ENCODE assay signal across 1 cellular context in the genomic region with DNA sequence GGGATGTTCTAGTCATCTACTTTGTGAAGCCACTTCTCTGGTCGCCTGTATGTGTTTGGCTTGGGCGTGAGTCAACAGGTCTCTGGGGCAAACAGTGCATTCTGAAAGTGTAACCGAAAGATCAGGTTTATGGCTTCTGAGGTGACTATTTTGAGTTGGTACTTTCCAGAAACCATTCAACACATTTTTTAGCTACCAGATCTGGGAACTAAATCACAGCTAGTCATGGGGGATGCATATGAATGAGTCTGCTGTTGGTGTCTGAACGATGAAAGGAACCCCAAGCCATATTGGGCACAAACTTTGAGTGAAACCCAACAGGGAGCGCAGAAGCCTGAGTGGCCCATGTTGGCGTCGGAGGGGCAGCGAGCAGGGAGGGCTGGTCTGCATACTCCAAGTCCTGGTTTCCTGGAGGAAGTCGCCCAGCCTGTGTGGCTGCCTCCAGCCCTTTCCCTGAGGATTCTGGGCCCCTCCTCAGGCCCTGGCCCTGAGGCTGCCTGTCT.
A peak's percentile ranks its signal among the peaks of the same experiment; 100 is the strongest.
TF ChIP-seq lines count a peak whose summit lies in the region.

No MANE protein-coding gene starts in this region.

TF ChIP-seq in GM12878, 131 proteins besides CTCF, POLR2A, EP300 and RAD21 (continued from another document and continues in another):
- no peak for TF ChIP-seq E2F8 (IDR thresholded peaks at IDR 0.05; ENCODE audit: low read depth, partially characterized antibody)
- TF ChIP-seq, protein P1, sequence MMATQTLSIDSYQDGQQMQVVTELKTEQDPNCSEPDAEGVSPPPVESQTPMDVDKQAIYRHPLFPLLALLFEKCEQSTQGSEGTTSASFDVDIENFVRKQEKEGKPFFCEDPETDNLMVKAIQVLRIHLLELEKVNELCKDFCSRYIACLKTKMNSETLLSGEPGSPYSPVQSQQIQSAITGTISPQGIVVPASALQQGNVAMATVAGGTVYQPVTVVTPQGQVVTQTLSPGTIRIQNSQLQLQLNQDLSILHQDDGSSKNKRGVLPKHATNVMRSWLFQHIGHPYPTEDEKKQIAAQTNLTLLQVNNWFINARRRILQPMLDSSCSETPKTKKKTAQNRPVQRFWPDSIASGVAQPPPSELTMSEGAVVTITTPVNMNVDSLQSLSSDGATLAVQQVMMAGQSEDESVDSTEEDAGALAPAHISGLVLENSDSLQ (IDR thresholded peaks at IDR 0.05): no peak
- no peak for TF ChIP-seq HCFC1 (IDR thresholded peaks at IDR 0.05; ENCODE audit: low read length)
- peak; percentile 84 for TF ChIP-seq SMARCA5 (IDR thresholded peaks at IDR 0.05)
- TF ChIP-seq, protein P2, sequence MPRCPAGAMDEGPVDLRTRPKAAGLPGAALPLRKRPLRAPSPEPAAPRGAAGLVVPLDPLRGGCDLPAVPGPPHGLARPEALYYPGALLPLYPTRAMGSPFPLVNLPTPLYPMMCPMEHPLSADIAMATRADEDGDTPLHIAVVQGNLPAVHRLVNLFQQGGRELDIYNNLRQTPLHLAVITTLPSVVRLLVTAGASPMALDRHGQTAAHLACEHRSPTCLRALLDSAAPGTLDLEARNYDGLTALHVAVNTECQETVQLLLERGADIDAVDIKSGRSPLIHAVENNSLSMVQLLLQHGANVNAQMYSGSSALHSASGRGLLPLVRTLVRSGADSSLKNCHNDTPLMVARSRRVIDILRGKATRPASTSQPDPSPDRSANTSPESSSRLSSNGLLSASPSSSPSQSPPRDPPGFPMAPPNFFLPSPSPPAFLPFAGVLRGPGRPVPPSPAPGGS (IDR thresholded peaks at IDR 0.05; ENCODE audit: borderline replicate concordance, insufficient read depth, low read depth, low read length, poor library complexity, severe bottlenecking): no peak
- peak; percentile 96 for TF ChIP-seq MEF2B (IDR thresholded peaks at IDR 0.05; ENCODE audit: partially characterized antibody, poor library complexity, severe bottlenecking)
- no peak for TF ChIP-seq NFXL1 (IDR thresholded peaks at IDR 0.05; ENCODE audit: borderline replicate concordance)
- TF ChIP-seq SMAD5 (IDR thresholded peaks at IDR 0.05; ENCODE audit: low read depth): no peak
- peak; percentile 38; the same call in 1 of the 2 replicates for TF ChIP-seq TBL1XR1 (IDR thresholded peaks at IDR 0.05; ENCODE audit: low read depth, low read length)
- TF ChIP-seq BHLHE40 (IDR thresholded peaks at IDR 0.05; ENCODE audit: borderline replicate concordance in 1 of 2, low read depth in 2 of 2, low read length in 1 of 2): peak; percentile 76 to 83; a peak in 3 of 4 replicates
- peak; percentile 77; the same call in 1 of the 2 replicates for TF ChIP-seq CHD2 (IDR thresholded peaks at IDR 0.05; ENCODE audit: borderline replicate concordance, low read depth, low read length)
- no peak for TF ChIP-seq FOS (IDR thresholded peaks at IDR 0.05; ENCODE audit: borderline replicate concordance, extremely low read depth, insufficient read length)
- no peak for TF ChIP-seq BRCA1 (IDR thresholded peaks at IDR 0.05; ENCODE audit: low read depth, low read length)
- no peak for TF ChIP-seq PAX8 (IDR thresholded peaks at IDR 0.05)
- TF ChIP-seq USF1 (IDR thresholded peaks at IDR 0.05; ENCODE audit: borderline replicate concordance, extremely low read length, insufficient read depth, low read depth, low read length): no peak
- no peak for TF ChIP-seq E2F4 (IDR thresholded peaks at IDR 0.05; ENCODE audit: low read depth, low read length)
- no peak for TF ChIP-seq LARP7 (IDR thresholded peaks at IDR 0.05)
- no peak for TF ChIP-seq ZNF384 (IDR thresholded peaks at IDR 0.05; ENCODE audit: borderline replicate concordance, low read depth, low read length)
- no peak for TF ChIP-seq ASH2L (IDR thresholded peaks at IDR 0.05; ENCODE audit: borderline replicate concordance, low read depth)
- peak; percentile 79; the same call in 1 of the 2 replicates for TF ChIP-seq CBX5 (IDR thresholded peaks at IDR 0.05; ENCODE audit: low read depth)
- TF ChIP-seq, protein P3, sequence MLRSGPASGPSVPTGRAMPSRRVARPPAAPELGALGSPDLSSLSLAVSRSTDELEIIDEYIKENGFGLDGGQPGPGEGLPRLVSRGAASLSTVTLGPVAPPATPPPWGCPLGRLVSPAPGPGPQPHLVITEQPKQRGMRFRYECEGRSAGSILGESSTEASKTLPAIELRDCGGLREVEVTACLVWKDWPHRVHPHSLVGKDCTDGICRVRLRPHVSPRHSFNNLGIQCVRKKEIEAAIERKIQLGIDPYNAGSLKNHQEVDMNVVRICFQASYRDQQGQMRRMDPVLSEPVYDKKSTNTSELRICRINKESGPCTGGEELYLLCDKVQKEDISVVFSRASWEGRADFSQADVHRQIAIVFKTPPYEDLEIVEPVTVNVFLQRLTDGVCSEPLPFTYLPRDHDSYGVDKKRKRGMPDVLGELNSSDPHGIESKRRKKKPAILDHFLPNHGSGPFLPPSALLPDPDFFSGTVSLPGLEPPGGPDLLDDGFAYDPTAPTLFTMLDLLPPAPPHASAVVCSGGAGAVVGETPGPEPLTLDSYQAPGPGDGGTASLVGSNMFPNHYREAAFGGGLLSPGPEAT (IDR thresholded peaks at IDR 0.05; ENCODE audit: low read depth): peak; percentile 98
- TF ChIP-seq EZH2 (IDR thresholded peaks at IDR 0.05; ENCODE audit: borderline replicate concordance, control insufficient read depth, low read depth, low read length): no peak
- TF ChIP-seq, protein P4, sequence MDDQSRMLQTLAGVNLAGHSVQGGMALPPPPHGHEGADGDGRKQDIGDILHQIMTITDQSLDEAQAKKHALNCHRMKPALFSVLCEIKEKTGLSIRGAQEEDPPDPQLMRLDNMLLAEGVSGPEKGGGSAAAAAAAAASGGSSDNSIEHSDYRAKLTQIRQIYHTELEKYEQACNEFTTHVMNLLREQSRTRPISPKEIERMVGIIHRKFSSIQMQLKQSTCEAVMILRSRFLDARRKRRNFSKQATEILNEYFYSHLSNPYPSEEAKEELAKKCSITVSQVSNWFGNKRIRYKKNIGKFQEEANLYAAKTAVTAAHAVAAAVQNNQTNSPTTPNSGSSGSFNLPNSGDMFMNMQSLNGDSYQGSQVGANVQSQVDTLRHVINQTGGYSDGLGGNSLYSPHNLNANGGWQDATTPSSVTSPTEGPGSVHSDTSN (IDR thresholded peaks at IDR 0.05; ENCODE audit: insufficient replicate concordance, low read depth, low read length): no peak
- TF ChIP-seq PAX5 (IDR thresholded peaks at IDR 0.05; ENCODE audit: borderline replicate concordance, low read depth, low read length): peak; percentile 93; the same call in 1 of the 2 replicates
- no peak for TF ChIP-seq NKRF (conservative IDR thresholded peaks at IDR 0.05)
- TF ChIP-seq BCLAF1 (IDR thresholded peaks at IDR 0.05): no peak
- TF ChIP-seq ZZZ3 (IDR thresholded peaks at IDR 0.05; ENCODE audit: control insufficient read depth, insufficient read length, low read depth): no peak
- TF ChIP-seq ESRRA (IDR thresholded peaks at IDR 0.05; ENCODE audit: low read length): no peak
- peak; percentile 82; the same call in 1 of the 2 replicates for TF ChIP-seq MTA2 (IDR thresholded peaks at IDR 0.05; ENCODE audit: low read depth)
- no peak for TF ChIP-seq KAT2A (conservative IDR thresholded peaks at IDR 0.05; ENCODE audit: control insufficient read depth, low read depth, low read length)
- TF ChIP-seq PML (IDR thresholded peaks at IDR 0.05; ENCODE audit: low read length): no peak
- no peak for TF ChIP-seq MYB (IDR thresholded peaks at IDR 0.05; ENCODE audit: borderline replicate concordance, low read depth, low read length)
- TF ChIP-seq MXI1 (IDR thresholded peaks at IDR 0.05; ENCODE audit: low read depth, low read length): no peak; the same call in 1 of the 2 replicates
- peak; percentile 85 for TF ChIP-seq DPF2 (IDR thresholded peaks at IDR 0.05)
- peak; percentile 90 to 93 for TF ChIP-seq IKZF2 (IDR thresholded peaks at IDR 0.05)
- TF ChIP-seq NR2C2 (IDR thresholded peaks at IDR 0.05; ENCODE audit: borderline replicate concordance, control insufficient read depth, insufficient read length, low read depth): no peak
- peak; percentile 70; the same call in 1 of the 2 replicates for TF ChIP-seq ZBED1 (IDR thresholded peaks at IDR 0.05; ENCODE audit: borderline replicate concordance)
- no peak for TF ChIP-seq ZBTB11 (CRISPR knock-in tag; IDR thresholded peaks at IDR 0.05)
- TF ChIP-seq YBX1 (IDR thresholded peaks at IDR 0.05): no peak
